Comparison of ENCODE assay signal across 1 cellular context in the genomic region with DNA sequence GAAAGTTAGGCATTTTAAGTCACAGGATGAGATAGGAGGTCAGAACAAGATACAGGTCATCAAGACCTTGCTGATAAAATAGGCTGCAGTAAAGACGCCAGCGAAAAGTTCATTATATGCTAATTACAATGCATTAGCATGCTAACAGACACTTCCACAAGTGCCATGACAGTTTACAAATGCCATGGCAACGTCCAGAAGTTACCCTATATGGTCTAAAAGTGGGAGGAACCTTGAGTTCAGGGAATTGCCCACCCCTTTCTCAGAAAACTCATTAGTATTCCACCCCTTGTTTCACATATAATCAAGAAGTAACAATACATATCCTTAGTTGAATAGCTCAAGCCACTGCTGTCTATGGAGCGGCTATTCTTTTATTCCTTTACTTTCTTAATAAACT.
TF ChIP-seq lines count a peak whose summit lies in the region.

No MANE protein-coding gene starts in this region.

TF ChIP-seq in WTC11, 78 proteins besides CTCF, POLR2A, EP300 and RAD21 (continued from another document):
- TF ChIP-seq, protein P1, sequence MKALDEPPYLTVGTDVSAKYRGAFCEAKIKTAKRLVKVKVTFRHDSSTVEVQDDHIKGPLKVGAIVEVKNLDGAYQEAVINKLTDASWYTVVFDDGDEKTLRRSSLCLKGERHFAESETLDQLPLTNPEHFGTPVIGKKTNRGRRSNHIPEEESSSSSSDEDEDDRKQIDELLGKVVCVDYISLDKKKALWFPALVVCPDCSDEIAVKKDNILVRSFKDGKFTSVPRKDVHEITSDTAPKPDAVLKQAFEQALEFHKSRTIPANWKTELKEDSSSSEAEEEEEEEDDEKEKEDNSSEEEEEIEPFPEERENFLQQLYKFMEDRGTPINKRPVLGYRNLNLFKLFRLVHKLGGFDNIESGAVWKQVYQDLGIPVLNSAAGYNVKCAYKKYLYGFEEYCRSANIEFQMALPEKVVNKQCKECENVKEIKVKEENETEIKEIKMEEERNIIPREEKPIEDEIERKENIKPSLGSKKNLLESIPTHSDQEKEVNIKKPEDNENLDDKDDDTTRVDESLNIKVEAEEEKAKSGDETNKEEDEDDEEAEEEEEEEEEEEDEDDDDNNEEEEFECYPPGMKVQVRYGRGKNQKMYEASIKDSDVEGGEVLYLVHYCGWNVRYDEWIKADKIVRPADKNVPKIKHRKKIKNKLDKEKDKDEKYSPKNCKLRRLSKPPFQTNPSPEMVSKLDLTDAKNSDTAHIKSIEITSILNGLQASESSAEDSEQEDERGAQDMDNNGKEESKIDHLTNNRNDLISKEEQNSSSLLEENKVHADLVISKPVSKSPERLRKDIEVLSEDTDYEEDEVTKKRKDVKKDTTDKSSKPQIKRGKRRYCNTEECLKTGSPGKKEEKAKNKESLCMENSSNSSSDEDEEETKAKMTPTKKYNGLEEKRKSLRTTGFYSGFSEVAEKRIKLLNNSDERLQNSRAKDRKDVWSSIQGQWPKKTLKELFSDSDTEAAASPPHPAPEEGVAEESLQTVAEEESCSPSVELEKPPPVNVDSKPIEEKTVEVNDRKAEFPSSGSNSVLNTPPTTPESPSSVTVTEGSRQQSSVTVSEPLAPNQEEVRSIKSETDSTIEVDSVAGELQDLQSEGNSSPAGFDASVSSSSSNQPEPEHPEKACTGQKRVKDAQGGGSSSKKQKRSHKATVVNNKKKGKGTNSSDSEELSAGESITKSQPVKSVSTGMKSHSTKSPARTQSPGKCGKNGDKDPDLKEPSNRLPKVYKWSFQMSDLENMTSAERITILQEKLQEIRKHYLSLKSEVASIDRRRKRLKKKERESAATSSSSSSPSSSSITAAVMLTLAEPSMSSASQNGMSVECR (CRISPR knock-in tag; IDR thresholded peaks at IDR 0.05; ENCODE audit: borderline replicate concordance), result no peak
